In genomic region chr16:50408001-50408400, GRCh38 we compare ENCODE assay signal across 1 cellular context.
TF ChIP-seq lines count a peak whose summit lies in the region.

No MANE protein-coding gene starts in this region.

TF ChIP-seq in GM23338, 12 proteins besides CTCF, POLR2A, EP300 and RAD21 (continued from another document):
- TF ChIP-seq ETS1 (IDR thresholded peaks at IDR 0.05) = no peak
- no peak for TF ChIP-seq STAT1 (IDR thresholded peaks at IDR 0.05; ENCODE audit: unreplicated experiment)
- no peak for TF ChIP-seq ZNF114 (CRISPR knock-in tag; IDR thresholded peaks at IDR 0.05)
- no peak for TF ChIP-seq ZNF462 (CRISPR knock-in tag; IDR thresholded peaks at IDR 0.05)
- TF ChIP-seq POLR2AphosphoS5 (IDR thresholded peaks at IDR 0.05; ENCODE audit: low read depth) = no peak
- no peak for TF ChIP-seq ZNF331 (CRISPR knock-in tag; IDR thresholded peaks at IDR 0.05; ENCODE audit: low read depth)
- no peak for TF ChIP-seq JUNB (IDR thresholded peaks at IDR 0.05; ENCODE audit: unreplicated experiment)
- no peak for TF ChIP-seq NANOG (IDR thresholded peaks at IDR 0.05; ENCODE audit: borderline replicate concordance)
